Comparison of ENCODE assay signal across 26 cellular contexts in the genomic region with DNA sequence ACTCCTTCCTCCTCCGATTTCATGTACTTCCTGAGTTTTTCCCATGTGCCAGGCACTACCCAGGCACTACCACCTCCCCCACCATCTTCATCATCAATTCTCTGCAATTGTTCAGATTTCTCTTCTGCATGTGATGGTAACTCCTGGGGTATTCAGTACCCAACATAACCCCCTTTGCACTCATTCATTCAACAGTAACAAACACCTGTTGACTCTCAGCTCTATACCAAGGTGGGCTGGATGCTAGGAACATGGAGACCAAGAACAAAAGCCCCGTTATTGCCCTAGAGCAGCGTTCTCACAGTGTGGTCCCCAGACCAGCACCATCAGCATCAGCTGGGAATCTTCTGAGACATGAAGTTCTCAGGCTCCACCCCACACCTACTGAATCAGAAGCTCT.
"Had no signal": no experiment of that assay in that cellular context is flagged by ENCODE, and none has a peak within 500 bp of the region (broad histone marks: within the 10 kb centered on the region; RNA-seq: fewer than 3 reads in every experiment).

No MANE protein-coding gene starts in this region.

- H3K4me3 Mint-ChIP-seq: activated CD4-positive, alpha-beta memory T cell treated with anti-CD3 and anti-CD28 coated beads for 36 hours; activated CD4-positive, alpha-beta T cell treated with anti-CD3 and anti-CD28 coated beads for 36 hours; activated CD4-positive, alpha-beta T cell treated with anti-CD3 and anti-CD28 coated beads, Interleukin-2, amount 10 ng/mL, durations not matched to agents 24 days and 14 days; activated CD8-positive, alpha-beta memory T cell treated with anti-CD3 and anti-CD28 coated beads, Interleukin-2, amount 10 ng/mL, durations not matched to agents 7 days and 5 days; activated CD8-positive, alpha-beta T cell treated with anti-CD3 and anti-CD28 coated beads, Interleukin-2, amount 10 ng/mL, durations not matched to agents 7 days and 5 days; activated naive CD8-positive, alpha-beta T cell; activated T-cell treated with anti-CD3 and anti-CD28 coated beads, Interleukin-2, amount 50 U/mL, for 4 hours; activated T-helper 17 cell treated with anti-CD3 and anti-CD28 coated beads, Interleukin-2, amount 50 U/mL, for 72 hours; central memory CD8-positive, alpha-beta T cell; dendritic cell treated with granulocyte-macrophage colony-stimulating factor and Interleukin-4, amounts not matched to agents 40 ng/mL and 50 ng/mL, for 4 days; endodermal cell had no signal

- DNase-seq: activated CD4-positive, alpha-beta memory T cell treated with anti-CD3 and anti-CD28 coated beads for 36 hours; activated CD4-positive, alpha-beta T cell treated with anti-CD3 and anti-CD28 coated beads for 36 hours; activated CD4-positive, alpha-beta T cell treated with anti-CD3 and anti-CD28 coated beads, Interleukin-2, amount 10 ng/mL, durations not matched to agents 24 days and 14 days; activated CD4-positive, CD25-positive, alpha-beta regulatory T cell; activated CD4-positive, CD25-positive, alpha-beta regulatory T cell treated with anti-CD3 and anti-CD28 coated beads, Interleukin-2, amount 50 U/mL, for 72 hours; activated CD8-positive, alpha-beta memory T cell treated with anti-CD3 and anti-CD28 coated beads, Interleukin-2, amount 10 ng/mL, durations not matched to agents 7 days and 5 days; activated CD8-positive, alpha-beta T cell treated with anti-CD3 and anti-CD28 coated beads, Interleukin-2, amount 10 ng/mL, durations not matched to agents 7 days and 5 days; activated effector memory CD4-positive, alpha-beta T cell treated with Interleukin-2 at 50 U/mL for 16 hours; activated gamma-delta T cell treated with Interleukin-2 at 50 U/mL for 16 hours; activated naive CD4-positive, alpha-beta T cell treated with anti-CD3 and anti-CD28 coated beads, Interleukin-2, amount 50 U/mL, for 16 hours; activated naive CD4-positive, alpha-beta T cell treated with Interleukin-2 at 50 U/mL for 16 hours; activated T-cell treated with anti-CD3 and anti-CD28 coated beads, Interleukin-2, amount 50 U/mL, for 4 hours; amniotic stem cell; anterior cingulate cortex; brain microvascular endothelial cell; dorsolateral prefrontal cortex; effector memory CD4-positive, alpha-beta T cell; endodermal cell; foreskin fibroblast; gastrocnemius medialis; T-helper 2 cell had no signal

- H3K27me3 Mint-ChIP-seq: activated CD4-positive, alpha-beta memory T cell treated with anti-CD3 and anti-CD28 coated beads for 36 hours; activated CD4-positive, alpha-beta T cell treated with anti-CD3 and anti-CD28 coated beads for 36 hours; activated CD8-positive, alpha-beta memory T cell treated with anti-CD3 and anti-CD28 coated beads, Interleukin-2, amount 10 ng/mL, durations not matched to agents 7 days and 5 days; activated naive CD8-positive, alpha-beta T cell; activated T-helper 17 cell treated with anti-CD3 and anti-CD28 coated beads, Interleukin-2, amount 50 U/mL, for 72 hours; central memory CD8-positive, alpha-beta T cell; dendritic cell treated with granulocyte-macrophage colony-stimulating factor and Interleukin-4, amounts not matched to agents 40 ng/mL and 50 ng/mL, for 4 days had no signal

- H3K4me1 Mint-ChIP-seq: activated CD4-positive, alpha-beta T cell treated with anti-CD3 and anti-CD28 coated beads for 36 hours; activated CD4-positive, alpha-beta T cell treated with anti-CD3 and anti-CD28 coated beads, Interleukin-2, amount 10 ng/mL, durations not matched to agents 24 days and 14 days; activated CD8-positive, alpha-beta memory T cell treated with anti-CD3 and anti-CD28 coated beads, Interleukin-2, amount 10 ng/mL, durations not matched to agents 7 days and 5 days; activated T-helper 17 cell treated with anti-CD3 and anti-CD28 coated beads, Interleukin-2, amount 50 U/mL, for 72 hours; central memory CD8-positive, alpha-beta T cell; endodermal cell had no signal

- H3K36me3 Mint-ChIP-seq: activated CD4-positive, alpha-beta memory T cell treated with anti-CD3 and anti-CD28 coated beads for 36 hours; activated CD8-positive, alpha-beta memory T cell treated with anti-CD3 and anti-CD28 coated beads, Interleukin-2, amount 10 ng/mL, durations not matched to agents 7 days and 5 days had no signal

- H3K27ac Mint-ChIP-seq: activated CD4-positive, alpha-beta memory T cell treated with anti-CD3 and anti-CD28 coated beads for 36 hours; activated CD4-positive, alpha-beta T cell treated with anti-CD3 and anti-CD28 coated beads for 36 hours; activated CD4-positive, alpha-beta T cell treated with anti-CD3 and anti-CD28 coated beads, Interleukin-2, amount 10 ng/mL, durations not matched to agents 24 days and 14 days; activated CD8-positive, alpha-beta memory T cell treated with anti-CD3 and anti-CD28 coated beads, Interleukin-2, amount 10 ng/mL, durations not matched to agents 7 days and 5 days; activated CD8-positive, alpha-beta T cell treated with anti-CD3 and anti-CD28 coated beads, Interleukin-2, amount 10 ng/mL, durations not matched to agents 7 days and 5 days; activated naive CD8-positive, alpha-beta T cell; activated T-helper 17 cell treated with anti-CD3 and anti-CD28 coated beads, Interleukin-2, amount 50 U/mL, for 72 hours; dendritic cell treated with granulocyte-macrophage colony-stimulating factor and Interleukin-4, amounts not matched to agents 40 ng/mL and 50 ng/mL, for 4 days; endodermal cell had no signal

- ATAC-seq: activated CD4-positive, alpha-beta T cell treated with anti-CD3 and anti-CD28 coated beads for 36 hours; activated CD8-positive, alpha-beta memory T cell treated with anti-CD3 and anti-CD28 coated beads, Interleukin-2, amount 10 ng/mL, durations not matched to agents 7 days and 5 days; activated CD8-positive, alpha-beta T cell treated with anti-CD3 and anti-CD28 coated beads, Interleukin-2, amount 10 ng/mL, durations not matched to agents 7 days and 5 days; activated T-cell treated with anti-CD3 and anti-CD28 coated beads, Interleukin-2, amount 50 U/mL, for 4 hours; activated T-helper 17 cell treated with anti-CD3 and anti-CD28 coated beads, Interleukin-2, amount 50 U/mL, for 72 hours; esophagus mucosa; gastrocnemius medialis had no signal

- H3K9me3 Mint-ChIP-seq: activated CD4-positive, alpha-beta memory T cell treated with anti-CD3 and anti-CD28 coated beads for 36 hours; activated T-cell treated with anti-CD3 and anti-CD28 coated beads, Interleukin-2, amount 50 U/mL, for 4 hours; activated T-helper 17 cell treated with anti-CD3 and anti-CD28 coated beads, Interleukin-2, amount 50 U/mL, for 72 hours; central memory CD8-positive, alpha-beta T cell had no signal
